ENCODE assay signal across 13 cellular contexts in the genomic region with DNA sequence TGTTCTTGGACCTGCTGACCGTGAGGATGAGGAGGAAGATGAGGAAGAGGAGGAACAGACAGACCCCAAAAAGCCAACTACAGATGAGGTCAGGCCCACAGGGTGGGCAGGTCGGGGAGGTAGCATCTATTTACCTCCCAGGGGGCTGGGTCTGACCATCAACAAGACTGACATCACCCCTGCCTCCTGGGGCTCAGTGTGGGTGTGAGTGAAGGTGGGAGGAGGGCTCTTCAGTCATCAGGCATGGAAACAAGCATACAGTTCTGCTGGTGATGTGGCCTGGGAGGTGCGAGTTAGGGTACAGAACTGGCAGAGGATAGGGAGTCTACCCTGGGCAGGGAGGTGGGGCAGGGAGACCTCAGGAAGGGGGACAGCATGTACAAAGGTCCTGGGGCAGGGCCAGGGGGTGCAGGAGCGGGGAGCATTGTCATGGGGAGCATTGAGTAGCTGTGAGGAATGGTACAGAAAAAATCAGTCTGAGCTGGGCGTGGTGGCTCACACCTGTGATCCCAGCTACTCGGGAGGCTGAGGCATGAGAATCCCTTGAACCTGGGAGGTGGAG. TPM values are rescaled to one million over a fixed set of nuclear protein-coding genes. Genes with fewer than 3 reads are reported as not detected.
DNase-seq lines count a peak whose midpoint lies in the region; ATAC-seq lines count a peak whose summit lies in the region.
"Had no signal": no experiment of that assay in that cellular context is flagged by ENCODE, and none has a peak within 500 bp of the region (broad histone marks: within the 10 kb centered on the region; RNA-seq: fewer than 3 reads in every experiment).

No MANE protein-coding gene starts in this region.

- H3K4me3 Mint-ChIP-seq in activated T-cell treated with anti-CD3 and anti-CD28 coated beads, Interleukin-2, amount 50 U/mL, for 72 hours, result no peak overlapping the region
- H3K4me3 Mint-ChIP-seq in activated T-cell treated with anti-CD3 and anti-CD28 coated beads, Interleukin-2, amount 50 U/mL, for 24 hours, result no peak overlapping the region
- peak overlapping the region in 1 of 2 donors; percentile 22 for H3K4me3 Mint-ChIP-seq in stimulated activated naive B cell treated with anti-CD40 and anti-IgM and Interleukin-4, amounts not matched to agents 10 μg/mL and 1 μg/mL and 100 μg/mL, for 72 hours

- no peak for ATAC-seq in activated T-cell treated with anti-CD3 and anti-CD28 coated beads, Interleukin-2, amount 50 U/mL, for 72 hours (replicated peaks in 1 of 2)
- peak; percentile 68 to 74 for ATAC-seq in stimulated activated naive B cell treated with anti-CD40 and anti-IgM and Interleukin-4, amounts not matched to agents 10 μg/mL and 1 μg/mL and 100 μg/mL, for 72 hours (replicated peaks)

- peak overlapping the region; percentile 27 for H3K27ac Mint-ChIP-seq in activated T-cell treated with anti-CD3 and anti-CD28 coated beads, Interleukin-2, amount 50 U/mL, for 72 hours
- H3K27ac Mint-ChIP-seq in activated T-cell treated with anti-CD3 and anti-CD28 coated beads, Interleukin-2, amount 50 U/mL, for 24 hours, result no peak overlapping the region
- H3K27ac Mint-ChIP-seq in stimulated activated naive B cell treated with anti-CD40 and anti-IgM and Interleukin-4, amounts not matched to agents 10 μg/mL and 1 μg/mL and 100 μg/mL, for 72 hours, result peak overlapping the region; percentile 31

- H3K36me3 Mint-ChIP-seq in activated T-cell treated with anti-CD3 and anti-CD28 coated beads, Interleukin-2, amount 50 U/mL, for 72 hours (ENCODE audit: insufficient read depth in 2 of 2), result peaks cover 2 to 3% of the 10 kb centered on the region in 2 donors
- H3K36me3 Mint-ChIP-seq in activated T-cell treated with anti-CD3 and anti-CD28 coated beads, Interleukin-2, amount 50 U/mL, for 24 hours (ENCODE audit: low read depth), result peaks cover 61% of the 10 kb centered on the region
- H3K36me3 Mint-ChIP-seq in stimulated activated naive B cell treated with anti-CD40 and anti-IgM and Interleukin-4, amounts not matched to agents 10 μg/mL and 1 μg/mL and 100 μg/mL, for 72 hours, result peaks cover 38 to 63% of the 10 kb centered on the region in 2 donors
- H3K36me3 Mint-ChIP-seq: activated naive CD4-positive, alpha-beta T cell treated with anti-CD3 and anti-CD28 coated beads, Interleukin-2, amount 50 U/mL, for 72 hours had no signal

- no peak for DNase-seq in activated T-cell treated with anti-CD3 and anti-CD28 coated beads, Interleukin-2, amount 50 U/mL, for 72 hours
- DNase-seq in activated T-cell treated with anti-CD3 and anti-CD28 coated beads, Interleukin-2, amount 50 U/mL, for 24 hours, result no peak
- no peak for DNase-seq in stimulated activated naive B cell treated with anti-CD40 and anti-IgM and Interleukin-4, amounts not matched to agents 10 μg/mL and 1 μg/mL and 100 μg/mL, for 72 hours
- DNase-seq in SKM-1 treated with dmso at 0.1 percent for 144 hours (lab: John Stamatoyannopoulos, UW; ENCODE audit: unreplicated experiment), result no peak
- DNase-seq: ACHN; CD8-positive, alpha-beta memory T cell; effector CD4-positive, alpha-beta T cell; H7; hippocampal formation; NCI-H2081 treated with DMSO at 0.1 percent for 48 hours; NCI-H69; SK-N-SH had no signal

- H3K9me3 Mint-ChIP-seq in activated T-cell treated with anti-CD3 and anti-CD28 coated beads, Interleukin-2, amount 50 U/mL, for 72 hours, result no peaks in the 10 kb centered on the region
- no peaks in the 10 kb centered on the region for H3K9me3 Mint-ChIP-seq in activated T-cell treated with anti-CD3 and anti-CD28 coated beads, Interleukin-2, amount 50 U/mL, for 24 hours
- no peaks in the 10 kb centered on the region for H3K9me3 Mint-ChIP-seq in stimulated activated naive B cell treated with anti-CD40 and anti-IgM and Interleukin-4, amounts not matched to agents 10 μg/mL and 1 μg/mL and 100 μg/mL, for 72 hours
- H3K9me3 Mint-ChIP-seq: activated naive CD4-positive, alpha-beta T cell treated with anti-CD3 and anti-CD28 coated beads, Interleukin-2, amount 50 U/mL, for 72 hours; CD8-positive, alpha-beta memory T cell had no signal

- H3K27me3 Mint-ChIP-seq in activated T-cell treated with anti-CD3 and anti-CD28 coated beads, Interleukin-2, amount 50 U/mL, for 72 hours (ENCODE audit: low read depth), result no peaks in the 10 kb centered on the region
- H3K27me3 Mint-ChIP-seq in activated T-cell treated with anti-CD3 and anti-CD28 coated beads, Interleukin-2, amount 50 U/mL, for 24 hours, result no peaks in the 10 kb centered on the region
- no peaks in the 10 kb centered on the region for H3K27me3 Mint-ChIP-seq in stimulated activated naive B cell treated with anti-CD40 and anti-IgM and Interleukin-4, amounts not matched to agents 10 μg/mL and 1 μg/mL and 100 μg/mL, for 72 hours
- H3K27me3 Mint-ChIP-seq: CD8-positive, alpha-beta memory T cell had no signal

- peaks cover 12% of the 10 kb centered on the region for H3K4me1 Mint-ChIP-seq in activated T-cell treated with anti-CD3 and anti-CD28 coated beads, Interleukin-2, amount 50 U/mL, for 72 hours (ENCODE audit: low read depth)
- peaks cover 11% of the 10 kb centered on the region for H3K4me1 Mint-ChIP-seq in activated T-cell treated with anti-CD3 and anti-CD28 coated beads, Interleukin-2, amount 50 U/mL, for 24 hours (ENCODE audit: low read depth)
- H3K4me1 Mint-ChIP-seq in stimulated activated naive B cell treated with anti-CD40 and anti-IgM and Interleukin-4, amounts not matched to agents 10 μg/mL and 1 μg/mL and 100 μg/mL, for 72 hours, result peaks cover 12 to 16% of the 10 kb centered on the region in 2 donors

RNA-seq across cellular contexts. Expression of a gene that starts 8.9 kb away (rescaled TPM):
- 10 to 100 TPM in 1 of 2 donors, 1 to 10 TPM in 1; 9.1 to 10.5 TPM for total RNA-seq in activated T-cell treated with anti-CD3 and anti-CD28 coated beads, Interleukin-2, amount 50 U/mL, for 72 hours

RNA-seq across cellular contexts. Expression of a gene that starts 13.5 kb away (rescaled TPM):
- 100 to 1,000 TPM; 121 to 149 TPM for total RNA-seq in activated T-cell treated with anti-CD3 and anti-CD28 coated beads, Interleukin-2, amount 50 U/mL, for 72 hours

RNA-seq across cellular contexts. Expression of a gene that starts 19.3 kb away (rescaled TPM):
- 10 to 100 TPM; 34.2 to 41.5 TPM for total RNA-seq in activated T-cell treated with anti-CD3 and anti-CD28 coated beads, Interleukin-2, amount 50 U/mL, for 72 hours

RNA-seq across cellular contexts. Expression of a gene that starts 24.2 kb away (rescaled TPM):
- total RNA-seq in activated T-cell treated with anti-CD3 and anti-CD28 coated beads, Interleukin-2, amount 50 U/mL, for 72 hours, result 10 to 100 TPM; 35.2 to 35.7 TPM

RNA-seq across cellular contexts. Expression of a gene that starts 25.4 kb away (rescaled TPM):
- total RNA-seq in activated T-cell treated with anti-CD3 and anti-CD28 coated beads, Interleukin-2, amount 50 U/mL, for 72 hours, result 10 to 100 TPM; 57.1 to 67.4 TPM

Comparison
In these comparisons a context has a peak if more than half of its experiments do, and no peak if none do; other contexts are left out.
1. ATAC-seq: peak in stimulated activated naive B cell treated with anti-CD40 and anti-IgM and Interleukin-4, amounts not matched to agents 10 μg/mL and 1 μg/mL and 100 μg/mL, for 72 hours (2 of 2); none in activated T-cell treated with anti-CD3 and anti-CD28 coated beads, Interleukin-2, amount 50 U/mL, for 72 hours (0 of 2).